ENCODE assay signal across 8 cellular contexts in genomic region chr11:7657306-7658025, GRCh38. TPM values are rescaled to one million over a fixed set of nuclear protein-coding genes. Genes with fewer than 3 reads are reported as not detected.
DNase-seq lines count a peak whose midpoint lies in the region; ATAC-seq and TF ChIP-seq lines count a peak whose summit lies in the region.

No MANE protein-coding gene starts in this region.

- no peak for ATAC-seq in HG02970 (IDR thresholded peaks at IDR 0.05; ENCODE audit: low FRiP score, unreplicated experiment)

- H3K4me3 Mint-ChIP-seq in activated CD4-positive, alpha-beta memory T cell treated with anti-CD3 and anti-CD28 coated beads for 36 hours = no peak overlapping the region
- H3K4me3 Mint-ChIP-seq in glutamatergic neuron (ENCODE audit: unreplicated experiment) = no peak overlapping the region

- CTCF ChIA-PET in activated CD4-positive, alpha-beta memory T cell treated with anti-CD3 and anti-CD28 coated beads for 36 hours (lab: Charles Lee) = interaction anchor here (0.6 to 2.7 kb wide), 13 partner anchors 9 to 560 kb away, joined by 3 to 13 read pairs (median 3); partner anchors contain the start of gene PPFIBP2

- H3K9me3 Mint-ChIP-seq in activated CD4-positive, alpha-beta memory T cell treated with anti-CD3 and anti-CD28 coated beads for 36 hours = peaks cover 2% of the 10 kb centered on the region
- H3K9me3 Mint-ChIP-seq in glutamatergic neuron (ENCODE audit: unreplicated experiment) = peaks cover 3% of the 10 kb centered on the region

- intact Hi-C loops in activated CD4-positive, alpha-beta memory T cell treated with anti-CD3 and anti-CD28 coated beads for 36 hours (cut with micrococcal nuclease) = no loop called here

- no peak overlapping the region for H3K27ac Mint-ChIP-seq in activated CD4-positive, alpha-beta memory T cell treated with anti-CD3 and anti-CD28 coated beads for 36 hours
- H3K27ac Mint-ChIP-seq in glutamatergic neuron (ENCODE audit: unreplicated experiment) = peak overlapping the region; percentile 55

- DNase-seq in NCI-H524 (lab: John Stamatoyannopoulos, UW) (peak; percentile 6 to 60), NCI-H524 treated with DMSO at 0.1 percent for 48 hours (lab: John Stamatoyannopoulos, UW) (no peak), LNCaP clone FGC (ENCODE audit: low read depth) (no peak), glutamatergic neuron (peak; percentile 58), pons (ENCODE audit: low spot score) (peak; percentile 94), activated T-cell treated with anti-CD3 and anti-CD28 coated beads for 4 hours (no peak)
- DNase-seq in activated CD4-positive, alpha-beta memory T cell treated with anti-CD3 and anti-CD28 coated beads for 36 hours = peak; percentile 39

- H3K27me3 Mint-ChIP-seq in activated CD4-positive, alpha-beta memory T cell treated with anti-CD3 and anti-CD28 coated beads for 36 hours = no peaks in the 10 kb centered on the region
- peaks cover 6% of the 10 kb centered on the region for H3K27me3 Mint-ChIP-seq in glutamatergic neuron (ENCODE audit: unreplicated experiment)

- POLR2A ChIA-PET in activated CD4-positive, alpha-beta memory T cell treated with anti-CD3 and anti-CD28 coated beads for 36 hours (lab: Charles Lee) = no interaction called here

- H3K4me3 ChIP-seq in LNCaP clone FGC (ENCODE audit: low read depth, low read length) = no peak overlapping the region

- peaks cover 5% of the 10 kb centered on the region for H3K36me3 Mint-ChIP-seq in activated CD4-positive, alpha-beta memory T cell treated with anti-CD3 and anti-CD28 coated beads for 36 hours
- H3K36me3 Mint-ChIP-seq in glutamatergic neuron (ENCODE audit: unreplicated experiment) = no peaks in the 10 kb centered on the region

- TF ChIP-seq CTCF in LNCaP clone FGC (IDR thresholded peaks at IDR 0.05; ENCODE audit: control insufficient read depth, extremely low read depth, insufficient read depth) = peak; percentile 74
- peak; percentile 9 for TF ChIP-seq CTCF in glutamatergic neuron (IDR thresholded peaks at IDR 0.05; ENCODE audit: partially characterized antibody, unreplicated experiment)

- H3K4me1 Mint-ChIP-seq in activated CD4-positive, alpha-beta memory T cell treated with anti-CD3 and anti-CD28 coated beads for 36 hours (ENCODE audit: low read depth) = no peaks in the 10 kb centered on the region
- peaks cover 4% of the 10 kb centered on the region for H3K4me1 Mint-ChIP-seq in glutamatergic neuron (ENCODE audit: low read depth, unreplicated experiment)

RNA-seq across cellular contexts. Expression of gene CYB5R2, which starts 15.8 kb away (rescaled TPM):
- 1 to 10 TPM; 4.4 to 4.7 TPM for total RNA-seq in activated CD4-positive, alpha-beta memory T cell treated with anti-CD3 and anti-CD28 coated beads for 36 hours
- total RNA-seq in glutamatergic neuron (ENCODE audit: unreplicated experiment) = 2.6 TPM

RNA-seq across cellular contexts. Expression of gene OVCH2, which starts 48.8 kb away (rescaled TPM):
- not detected for total RNA-seq in activated CD4-positive, alpha-beta memory T cell treated with anti-CD3 and anti-CD28 coated beads for 36 hours
- not detected for total RNA-seq in glutamatergic neuron (ENCODE audit: unreplicated experiment)

Comparison
In these comparisons a context has a peak if more than half of its experiments do, and no peak if none do; other contexts are left out.
1. DNase-seq: peak in NCI-H524 (2 of 2), activated CD4-positive, alpha-beta memory T cell treated with anti-CD3 and anti-CD28 coated beads for 36 hours (single experiment), glutamatergic neuron (single experiment) and pons (single experiment); none in NCI-H524 treated with DMSO at 0.1 percent for 48 hours (single experiment), LNCaP clone FGC (single experiment) and activated T-cell treated with anti-CD3 and anti-CD28 coated beads for 4 hours (single experiment).